In the genomic region with DNA sequence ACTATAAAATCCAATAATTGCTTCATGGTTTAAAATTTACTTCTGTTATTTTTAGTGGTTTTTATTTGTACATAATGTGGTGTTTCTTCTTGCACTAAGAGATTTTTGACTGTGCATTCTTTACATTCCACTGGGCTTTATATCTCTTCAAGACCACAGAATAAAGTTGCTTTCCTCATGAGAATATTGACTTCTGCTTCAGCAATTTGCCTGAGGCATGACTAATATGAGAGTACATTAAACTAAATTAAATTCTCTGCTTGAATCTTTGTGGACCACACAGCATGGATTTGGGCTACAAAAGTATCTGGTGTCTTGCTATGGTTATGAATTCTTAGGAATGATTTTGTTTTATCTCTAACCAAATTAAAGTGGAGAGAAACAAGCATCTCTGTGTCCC, we compare ENCODE assay signal across 16 cellular contexts.
DNase-seq lines count a peak whose midpoint lies in the region; ATAC-seq lines count a peak whose summit lies in the region.
"Had no signal": no experiment of that assay in that cellular context is flagged by ENCODE, and none has a peak within 500 bp of the region (broad histone marks: within the 10 kb centered on the region; RNA-seq: fewer than 3 reads in every experiment).

No MANE protein-coding gene starts in this region.

- DNase-seq in EH (ENCODE audit: low read depth), result peak; percentile 3
- DNase-seq in M059J (ENCODE audit: low read depth), result peak; percentile 22
- peak; percentile 79 for DNase-seq in dedifferentiated amniotic fluid mesenchymal stem cell (ENCODE audit: extremely low spot score)
- DNase-seq in renal cortical epithelial cell (ENCODE audit: low read depth), result peak; percentile 3
- no peak for DNase-seq in activated CD4-positive, CD25-positive, alpha-beta regulatory T cell (lab: John Stamatoyannopoulos, UW)
- no peak for DNase-seq in left cardiac atrium
- DNase-seq: activated CD8-positive, alpha-beta memory T cell treated with anti-CD3 and anti-CD28 coated beads for 24 hours; activated naive CD8-positive, alpha-beta T cell treated with anti-CD3 and anti-CD28 coated beads, Interleukin-2, amount 10 ng/mL, durations not matched to agents 7 days and 5 days; cerebellar nuclear complex; DMS153; endodermal cell; NCI-H2029 treated with DMSO at 0.1 percent for 48 hours; NCI-H510A treated with DMSO at 0.1 percent for 48 hours; Right ventricle myocardium superior had no signal

- ATAC-seq in GM21717 (IDR thresholded peaks at IDR 0.05; ENCODE audit: unreplicated experiment) (no peak), GM19463 (IDR thresholded peaks at IDR 0.05; ENCODE audit: unreplicated experiment) (no peak), left cardiac atrium (no peak)

- intact Hi-C loops in left cardiac atrium (cut with DNase I), result no loop called here

Comparison
In these comparisons a context has a peak if more than half of its experiments do, and no peak if none do; other contexts are left out.
1. DNase-seq: peak in EH (single experiment), M059J (single experiment), dedifferentiated amniotic fluid mesenchymal stem cell (single experiment) and renal cortical epithelial cell (single experiment); none in activated CD4-positive, CD25-positive, alpha-beta regulatory T cell (0 of 4) and left cardiac atrium (single experiment).